8 cellular contexts compared by ENCODE assay signal in the genomic region with DNA sequence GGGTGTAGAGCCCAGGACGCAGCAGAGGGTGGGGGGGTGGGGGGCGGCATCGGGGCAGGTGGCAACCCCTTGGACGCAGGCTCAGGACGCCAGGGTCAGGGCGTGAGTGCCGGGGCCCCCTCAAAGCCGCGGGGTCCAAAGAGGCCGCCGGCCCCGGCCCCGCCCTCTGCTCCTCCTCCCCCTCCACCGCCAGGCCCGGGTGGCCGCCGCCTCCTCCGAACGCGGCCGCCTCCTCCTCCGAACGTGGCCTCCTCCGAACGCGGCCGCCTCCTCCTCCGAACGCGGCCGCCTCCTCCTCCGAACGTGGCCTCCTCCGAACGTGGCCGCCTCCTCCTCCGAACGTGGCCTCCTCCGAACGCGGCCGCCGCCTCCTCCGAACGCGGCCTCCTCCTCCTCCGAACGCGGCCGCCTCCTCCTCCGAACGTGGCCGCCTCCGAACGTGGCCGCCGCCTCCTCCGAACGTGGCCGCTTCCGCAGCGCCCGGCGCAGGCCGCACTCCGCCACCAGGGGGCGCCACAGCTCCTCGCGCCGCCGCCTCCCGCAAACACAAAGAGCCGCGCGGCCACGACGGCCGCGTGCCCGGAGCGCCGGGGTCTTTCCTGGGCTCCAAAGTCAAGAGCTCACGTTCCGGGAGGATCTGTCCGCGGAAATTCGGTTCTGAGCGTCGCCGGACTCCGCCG. TPM values are rescaled to one million over a fixed set of nuclear protein-coding genes. Genes with fewer than 3 reads are reported as not detected.
DNase-seq lines count a peak whose midpoint lies in the region; ATAC-seq and TF ChIP-seq lines count a peak whose summit lies in the region.

No MANE protein-coding gene starts in this region.

- peak; percentile 71 for ATAC-seq in thoracic aorta (ENCODE audit: insufficient number of reproducible peaks, low FRiP score, low read depth)

- no peaks in the 10 kb centered on the region for H3K27me3 ChIP-seq in thoracic aorta (replicated peaks; ENCODE audit: insufficient read depth)

- H3K9me3 ChIP-seq in thoracic aorta: no peaks in the 10 kb centered on the region

- DNase-seq in NCI-H2081 (lab: John Stamatoyannopoulos, UW) (peak; percentile 69 to 77), NCI-H2081 treated with DMSO at 0.1 percent for 48 hours (lab: John Stamatoyannopoulos, UW) (no peak), HuH-7.5 (ENCODE audit: low spot score) (peak; percentile 78), RWPE1 (ENCODE audit: low spot score) (peak; percentile 44), fibroblast of villous mesenchyme (ENCODE audit: low read depth) (peak; percentile 84), occipital lobe (lab: John Stamatoyannopoulos, UW) (peak; percentile 57), thoracic aorta (ENCODE audit: low spot score) (no peak)
- peak; percentile 80 for DNase-seq in activated T-helper 9 cell treated with anti-CD3 and anti-CD28 coated beads, Interleukin-2, amount 50 U/mL, for 16 hours (ENCODE audit: low read depth)

- H3K27ac ChIP-seq in RWPE1 (no peak overlapping the region), thoracic aorta (no peak overlapping the region)

- H3K4me3 ChIP-seq in fibroblast of villous mesenchyme (ENCODE audit: low read depth, low read length) (peak overlapping the region; percentile 52), thoracic aorta (peak overlapping the region; percentile 74)

- CTCF ChIA-PET in RWPE1 (lab: Yijun Ruan, JAX): interaction anchor here (0.6 to 3.7 kb wide), 15 partner anchors 8 to 155 kb away, joined by 3 to 53 read pairs (median 4); a partner anchor contains a TSS

- TF ChIP-seq CTCF in RWPE1 (conservative IDR thresholded peaks at IDR 0.05; ENCODE audit: low read depth): peak; percentile 91
- TF ChIP-seq CTCF in fibroblast of villous mesenchyme (IDR thresholded peaks at IDR 0.05; ENCODE audit: insufficient read depth, low read depth, low read length): peak; percentile 73
- peak; percentile 97 for TF ChIP-seq CTCF in thoracic aorta (IDR thresholded peaks at IDR 0.05)

- H3K36me3 ChIP-seq in thoracic aorta: no peaks in the 10 kb centered on the region

- POLR2A ChIA-PET in RWPE1 (lab: Yijun Ruan, JAX; ENCODE audit: low non-redundant PET): interaction anchor here (1.1 kb wide), 1 partner anchor 34 kb away, joined by 3 read pairs; no protein-coding TSS in a partner anchor

- H3K4me1 ChIP-seq in thoracic aorta (ENCODE audit: control insufficient read depth in 1 of 2, low read depth in 2 of 2): peaks cover 12 to 15% of the 10 kb centered on the region in 2 donors

RNA-seq across cellular contexts. Expression of a gene that starts 19.3 kb away (rescaled TPM):
- 2.2 and 7.7 TPM in 2 replicates for total RNA-seq in fibroblast of villous mesenchyme
- 0.16 TPM for total RNA-seq in occipital lobe
- total RNA-seq in thoracic aorta: 10 to 100 TPM; 10.2 to 18.8 TPM

RNA-seq across cellular contexts. Expression of a gene that starts 54.6 kb away (rescaled TPM):
- 66.7 and 76.9 TPM in 2 replicates for total RNA-seq in fibroblast of villous mesenchyme
- 52.7 TPM for total RNA-seq in occipital lobe
- total RNA-seq in thoracic aorta: 10 to 100 TPM; 33.8 to 47.2 TPM

RNA-seq across cellular contexts. Expression of a gene that starts 56.0 kb away (rescaled TPM):
- total RNA-seq in fibroblast of villous mesenchyme (6.0 and 9.3 TPM in 2 replicates), occipital lobe (6.1 TPM), thoracic aorta (10 to 100 TPM in 1 of 2 donors, 1 to 10 TPM in 1; 4.2 to 15.3 TPM)

Comparison
In these comparisons a context has a peak if more than half of its experiments do, and no peak if none do; other contexts are left out.
1. DNase-seq: peak in NCI-H2081 (2 of 2), HuH-7.5 (single experiment), RWPE1 (single experiment), activated T-helper 9 cell treated with anti-CD3 and anti-CD28 coated beads, Interleukin-2, amount 50 U/mL, for 16 hours (single experiment), fibroblast of villous mesenchyme (single experiment) and occipital lobe (single experiment); none in NCI-H2081 treated with DMSO at 0.1 percent for 48 hours (single experiment) and thoracic aorta (single experiment).
2. Peak in every context shown above with its lines, with median percentiles within 50 percentile points of each other: CTCF ChIP-seq.